Comparison of ENCODE assay signal across 10 cellular contexts in the genomic region with DNA sequence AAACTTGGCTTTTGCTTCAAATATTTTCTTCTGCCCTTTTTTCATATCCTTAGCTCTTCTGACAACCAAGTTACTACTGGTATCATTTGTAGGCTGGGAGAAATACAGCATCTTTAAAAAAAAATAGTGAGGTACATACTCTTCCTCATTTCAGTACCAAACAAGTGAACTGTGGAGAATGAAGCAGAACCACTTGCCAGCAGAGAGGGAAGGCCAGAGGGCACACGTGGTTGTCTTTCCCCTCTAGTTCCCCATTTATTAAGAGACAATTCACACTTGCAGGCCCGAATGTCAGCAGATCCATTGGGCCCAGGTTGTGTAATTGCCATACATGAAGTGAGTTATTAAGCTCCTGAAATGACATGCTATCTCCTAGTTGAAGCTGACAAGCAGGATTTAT. TPM values are rescaled to one million over a fixed set of nuclear protein-coding genes. Genes with fewer than 3 reads are reported as not detected.
DNase-seq lines count a peak whose midpoint lies in the region; ATAC-seq, FAIRE-seq and TF ChIP-seq lines count a peak whose summit lies in the region.
"Had no signal": no experiment of that assay in that cellular context is flagged by ENCODE, and none has a peak within 500 bp of the region (broad histone marks: within the 10 kb centered on the region; RNA-seq: fewer than 3 reads in every experiment).

No MANE protein-coding gene starts in this region.

- H3K27me3 ChIP-seq in esophagus muscularis mucosa = no peaks in the 10 kb centered on the region

- H3K4me1 ChIP-seq in esophagus muscularis mucosa = peaks cover 78 to 87% (median 80%) of the 10 kb centered on the region in 4 donors

- ATAC-seq in HG03342 (IDR thresholded peaks at IDR 0.05; ENCODE audit: unreplicated experiment) = no peak
- no peak for ATAC-seq in HG02623 (IDR thresholded peaks at IDR 0.05; ENCODE audit: unreplicated experiment)

- intact Hi-C loops in esophagus muscularis mucosa (cut with DNase I) = loop anchor here (5.0 kb wide), 2 partner anchors 33 to 153 kb away; a partner anchor contains a TSS

- peak overlapping the region; percentile 97 to 100 (median 100) for H3K27ac ChIP-seq in esophagus muscularis mucosa (replicated peaks in 1 of 4)
- H3K27ac ChIP-seq in skin epidermis = peak overlapping the region in 19 of 21 experiments; percentile 63 to 98 (median 80)

- WGBS in esophagus muscularis mucosa = 13% methylated on average over 2 of the region's 2 CpGs

- TF ChIP-seq EP300 in esophagus muscularis mucosa (IDR thresholded peaks at IDR 0.05) = no peak

- H3K4me3 ChIP-seq in esophagus muscularis mucosa (peak overlapping the region in 1 of 4 donors; percentile 47), skin epidermis (peak overlapping the region in 1 of 7 experiments; percentile 87)

- H3K36me3 ChIP-seq in esophagus muscularis mucosa = no peaks in the 10 kb centered on the region

- FAIRE-seq in GM19239 (lab: Jason Lieb, UNC) = peak; percentile 92
- FAIRE-seq: endometrium had no signal

- no peak for DNase-seq in GM19239 (ENCODE audit: insufficient read length, low spot score)
- DNase-seq in OCI-M1 (lab: John Stamatoyannopoulos, UW) = peak; percentile 68
- DNase-seq in esophagus muscularis mucosa (ENCODE audit: extremely low spot score) = no peak
- DNase-seq in NCI-H2107 treated with DMSO at 0.1 percent for 48 hours (lab: John Stamatoyannopoulos, UW; ENCODE audit: unreplicated experiment) = no peak
- no peak for DNase-seq in NCI-H1930 (lab: John Stamatoyannopoulos, UW)
- DNase-seq: SK-N-SH had no signal

- H3K9me3 ChIP-seq in esophagus muscularis mucosa = no peaks in the 10 kb centered on the region
- H3K9me3 ChIP-seq: SK-N-SH had no signal

- no peak for TF ChIP-seq CTCF in esophagus muscularis mucosa (IDR thresholded peaks at IDR 0.05)

- TF ChIP-seq POLR2A in esophagus muscularis mucosa (IDR thresholded peaks at IDR 0.05; ENCODE audit: low read depth) = no peak

RNA-seq across cellular contexts. Expression of a gene that starts 3.2 kb away (rescaled TPM):
- 10 to 100 TPM; 21.2 to 89.5 (median 43.5) TPM for total RNA-seq in esophagus muscularis mucosa

RNA-seq across cellular contexts. Expression of a gene that starts 39.9 kb away (rescaled TPM):
- not detected for total RNA-seq in esophagus muscularis mucosa
